Comparison of ENCODE assay signal across 13 cellular contexts in the genomic region with DNA sequence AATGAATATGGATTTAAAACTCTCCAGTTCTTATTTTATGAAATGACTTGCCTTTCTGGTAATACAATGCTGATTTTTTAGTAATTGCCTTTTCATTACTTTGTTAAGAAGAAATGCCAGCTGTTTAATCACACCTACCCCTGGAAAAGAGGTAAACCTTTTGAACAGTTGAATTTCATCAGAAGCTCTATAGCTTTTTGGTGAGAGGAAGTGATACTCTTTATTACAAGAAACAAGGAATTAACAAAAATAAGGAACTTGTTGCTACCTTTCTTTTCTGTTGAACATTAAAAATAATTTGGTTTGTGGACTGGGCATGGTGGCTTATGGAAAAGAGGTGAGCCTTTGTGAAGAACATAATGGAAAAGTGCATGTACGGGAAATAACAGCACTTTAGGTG.
"Had no signal": no experiment of that assay in that cellular context is flagged by ENCODE, and none has a peak within 500 bp of the region (broad histone marks: within the 10 kb centered on the region; RNA-seq: fewer than 3 reads in every experiment).

No MANE protein-coding gene starts in this region.

- H3K9me3 Mint-ChIP-seq: neural progenitor cell had no signal

- DNase-seq: activated CD4-positive, alpha-beta T cell treated with anti-CD3 and anti-CD28 coated beads, Interleukin-2, amount 50 U/mL, for 48 hours; activated gamma-delta T cell treated with Interleukin-2 at 50 U/mL for 16 hours; amniotic stem cell; body of pancreas; caudate nucleus; left cardiac atrium; ovary had no signal

- H3K9me3 ChIP-seq: body of pancreas, gastroesophageal sphincter, ovary had no signal

- ATAC-seq: body of pancreas, gastroesophageal sphincter, left cardiac atrium, sciatic nerve had no signal

- H3K27ac Mint-ChIP-seq: activated naive CD8-positive, alpha-beta T cell; neural progenitor cell had no signal

- H3K4me3 Mint-ChIP-seq: activated naive CD8-positive, alpha-beta T cell; neural progenitor cell had no signal

- H3K27me3 ChIP-seq: body of pancreas, gastroesophageal sphincter, neural progenitor cell, ovary had no signal

- H3K4me1 Mint-ChIP-seq: neural progenitor cell had no signal

- H3K4me1 ChIP-seq: body of pancreas, gastroesophageal sphincter, neural progenitor cell had no signal

- H3K27me3 Mint-ChIP-seq: activated naive CD8-positive, alpha-beta T cell had no signal

- H3K27ac ChIP-seq: body of pancreas, gastroesophageal sphincter, neural progenitor cell, ovary, VCaP had no signal

- H3K4me3 ChIP-seq: body of pancreas, gastroesophageal sphincter, lung, neural progenitor cell, ovary had no signal

- H3K36me3 ChIP-seq: ovary had no signal
